1 cellular context compared by ENCODE assay signal in genomic region chr5:79514391-79515105, GRCh38.
A peak's percentile ranks its signal among the peaks of the same experiment; 100 is the strongest.
TF ChIP-seq lines count a peak whose summit lies in the region.

No MANE protein-coding gene starts in this region.

TF ChIP-seq in HepG2, 621 proteins besides CTCF, POLR2A, EP300 and RAD21 (continued from another document and continues in another):
- TF ChIP-seq ARID5B (CRISPR knock-in tag; IDR thresholded peaks at IDR 0.05): peak; percentile 63
- TF ChIP-seq ZNF550 (CRISPR knock-in tag; IDR thresholded peaks at IDR 0.05; ENCODE audit: borderline replicate concordance): peak; percentile 34; the same call in 1 of the 2 replicates
- TF ChIP-seq SCMH1 (CRISPR knock-in tag; IDR thresholded peaks at IDR 0.05; ENCODE audit: borderline replicate concordance): no peak
- no peak for TF ChIP-seq SMAD9 (CRISPR knock-in tag; IDR thresholded peaks at IDR 0.05)
- TF ChIP-seq RBFOX2 (IDR thresholded peaks at IDR 0.05; ENCODE audit: low read depth, low read length): peak; percentile 72
- TF ChIP-seq NR0B2 (CRISPR knock-in tag; IDR thresholded peaks at IDR 0.05): no peak
- TF ChIP-seq NR1H2 (CRISPR knock-in tag; IDR thresholded peaks at IDR 0.05; ENCODE audit: borderline replicate concordance, low read depth): no peak
- no peak for TF ChIP-seq ZNF841 (CRISPR knock-in tag; IDR thresholded peaks at IDR 0.05; ENCODE audit: borderline replicate concordance)
- no peak for TF ChIP-seq EHMT2 (IDR thresholded peaks at IDR 0.05; ENCODE audit: borderline replicate concordance, low read depth, low read length)
- no peak for TF ChIP-seq ZNF629 (CRISPR knock-in tag; conservative IDR thresholded peaks at IDR 0.05)
- no peak; the same call in 1 of the 2 replicates for TF ChIP-seq ZKSCAN8 (CRISPR knock-in tag; IDR thresholded peaks at IDR 0.05; ENCODE audit: borderline replicate concordance)
- TF ChIP-seq ZNF18 (CRISPR knock-in tag; IDR thresholded peaks at IDR 0.05; ENCODE audit: insufficient replicate concordance): no peak
- TF ChIP-seq ZNF777 (CRISPR knock-in tag; IDR thresholded peaks at IDR 0.05): no peak
- TF ChIP-seq RFX3 (CRISPR knock-in tag; IDR thresholded peaks at IDR 0.05): no peak
- TF ChIP-seq HIC2 (CRISPR knock-in tag; IDR thresholded peaks at IDR 0.05; ENCODE audit: low read depth): no peak
- TF ChIP-seq ZFP90 (CRISPR knock-in tag; IDR thresholded peaks at IDR 0.05; ENCODE audit: borderline replicate concordance): no peak; the same call in 1 of the 2 replicates
- 0 out of 2 replicates have a peak, but pooled peaks have one; percentile 8 for TF ChIP-seq ZNF329 (CRISPR knock-in tag; IDR thresholded peaks at IDR 0.05; ENCODE audit: low read depth)
- TF ChIP-seq ZNF468 (CRISPR knock-in tag; IDR thresholded peaks at IDR 0.05): no peak
- TF ChIP-seq TRAFD1 (CRISPR knock-in tag; IDR thresholded peaks at IDR 0.05; ENCODE audit: borderline replicate concordance): 0 out of 2 replicates have a peak, but pooled peaks have one; percentile 56
- TF ChIP-seq ARHGAP35 (CRISPR knock-in tag; IDR thresholded peaks at IDR 0.05; ENCODE audit: borderline replicate concordance): no peak
- no peak for TF ChIP-seq ZFP41 (CRISPR knock-in tag; IDR thresholded peaks at IDR 0.05; ENCODE audit: borderline replicate concordance)
- no peak for TF ChIP-seq GPN1 (CRISPR knock-in tag; IDR thresholded peaks at IDR 0.05; ENCODE audit: borderline replicate concordance)
- no peak for TF ChIP-seq ATF5 (CRISPR knock-in tag; IDR thresholded peaks at IDR 0.05; ENCODE audit: low read depth)
- peak; percentile 83 for TF ChIP-seq HDAC1 (CRISPR knock-in tag; IDR thresholded peaks at IDR 0.05)
- TF ChIP-seq ZNF790 (CRISPR knock-in tag; IDR thresholded peaks at IDR 0.05; ENCODE audit: borderline replicate concordance): peak; percentile 47; the same call in 1 of the 2 replicates
- TF ChIP-seq FOXO1 (CRISPR knock-in tag; IDR thresholded peaks at IDR 0.05): peak; percentile 44; the same call in 1 of the 2 replicates
- no peak for TF ChIP-seq RCOR2 (CRISPR knock-in tag; IDR thresholded peaks at IDR 0.05)
- 0 out of 2 replicates have a peak, but pooled peaks have one; percentile 46 for TF ChIP-seq KLF13 (CRISPR knock-in tag; IDR thresholded peaks at IDR 0.05)
- peak; percentile 87 for TF ChIP-seq ARID4A (CRISPR knock-in tag; IDR thresholded peaks at IDR 0.05; ENCODE audit: borderline replicate concordance)
- no peak for TF ChIP-seq ADNP (CRISPR knock-in tag; IDR thresholded peaks at IDR 0.05)
- no peak for TF ChIP-seq ZNF512 (CRISPR knock-in tag; IDR thresholded peaks at IDR 0.05)
- no peak for TF ChIP-seq ZNF235 (CRISPR knock-in tag; IDR thresholded peaks at IDR 0.05; ENCODE audit: borderline replicate concordance)
- TF ChIP-seq HMG20B (CRISPR knock-in tag; conservative IDR thresholded peaks at IDR 0.05): peak; percentile 57; the same call in 1 of the 2 replicates
- TF ChIP-seq ZNF589 (CRISPR knock-in tag; conservative IDR thresholded peaks at IDR 0.05): no peak
- TF ChIP-seq NPAS2 (CRISPR knock-in tag; IDR thresholded peaks at IDR 0.05; ENCODE audit: borderline replicate concordance): no peak
- TF ChIP-seq FOXK1 (CRISPR knock-in tag; IDR thresholded peaks at IDR 0.05; ENCODE audit: borderline replicate concordance, low read depth): peak; percentile 29; the same call in 1 of the 2 replicates
- TF ChIP-seq ZBTB34 (CRISPR knock-in tag; IDR thresholded peaks at IDR 0.05): no peak
- no peak; the same call in 1 of the 2 replicates for TF ChIP-seq ZNF232 (CRISPR knock-in tag; IDR thresholded peaks at IDR 0.05; ENCODE audit: borderline replicate concordance)
- TF ChIP-seq ZNF770 (CRISPR knock-in tag; IDR thresholded peaks at IDR 0.05): peak; percentile 8; the same call in 1 of the 2 replicates
- no peak for TF ChIP-seq ZNF264 (CRISPR knock-in tag; IDR thresholded peaks at IDR 0.05)
- TF ChIP-seq ZC3H4 (CRISPR knock-in tag; IDR thresholded peaks at IDR 0.05; ENCODE audit: borderline replicate concordance): no peak
- no peak for TF ChIP-seq MTF2 (CRISPR knock-in tag; IDR thresholded peaks at IDR 0.05; ENCODE audit: borderline replicate concordance)
